ENCODE assay signal across 14 cellular contexts in the genomic region with DNA sequence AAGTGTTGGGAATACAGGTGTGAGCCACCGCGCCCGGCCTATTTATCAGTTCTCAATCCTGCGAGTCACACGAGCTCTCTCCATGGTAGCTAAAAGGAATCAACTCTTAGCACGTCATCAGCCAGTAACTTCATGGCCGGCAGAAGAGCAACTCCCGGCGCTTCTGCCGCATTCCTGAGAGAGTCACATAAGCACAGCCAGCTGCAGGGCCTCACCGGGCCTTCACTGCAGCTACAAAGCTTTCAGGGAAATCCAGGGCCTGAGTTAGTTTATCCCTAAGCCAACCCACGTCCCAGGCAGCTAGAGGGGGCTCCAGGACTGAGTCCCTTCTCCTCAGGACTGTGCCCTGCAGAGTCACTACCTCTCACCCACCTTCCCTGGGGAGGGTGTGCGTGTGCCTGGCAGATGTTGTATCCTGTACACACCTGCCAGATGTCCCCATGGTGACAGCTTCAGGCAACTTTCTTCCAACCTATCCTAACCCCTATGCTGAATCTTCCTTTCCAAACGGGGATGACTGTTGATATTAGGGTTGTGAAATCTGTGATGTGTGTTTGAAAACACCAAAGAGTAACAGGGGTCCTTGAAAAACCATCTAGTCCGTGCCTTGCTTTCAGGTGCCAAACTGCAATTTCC. TPM values are rescaled to one million over a fixed set of nuclear protein-coding genes. Genes with fewer than 3 reads are reported as not detected.
DNase-seq lines count a peak whose midpoint lies in the region; ATAC-seq and TF ChIP-seq lines count a peak whose summit lies in the region.
"Had no signal": no experiment of that assay in that cellular context is flagged by ENCODE, and none has a peak within 500 bp of the region (broad histone marks: within the 10 kb centered on the region; RNA-seq: fewer than 3 reads in every experiment).

No MANE protein-coding gene starts in this region.

- TF ChIP-seq CTCF in gastroesophageal sphincter (IDR thresholded peaks at IDR 0.05) (peak in 2 of 4 experiments; percentile 33 to 54), psoas muscle (IDR thresholded peaks at IDR 0.05) (no peak), A673 (conservative IDR thresholded peaks at IDR 0.05; ENCODE audit: low read depth, low read length) (no peak)

- TF ChIP-seq POLR2A in gastroesophageal sphincter (IDR thresholded peaks at IDR 0.05) = no peak

- 50 to 79% methylated on average over 2 to 6 of the region's 15 CpGs for WGBS in gastroesophageal sphincter (ENCODE audit: low coverage in 1 of 2), 2 donors
- 75 to 85% (median 79%) methylated on average over 15 of the region's 15 CpGs for WGBS in psoas muscle, 3 donors

- H3K27me3 Mint-ChIP-seq in T-helper 17 cell = no peaks in the 10 kb centered on the region
- H3K27me3 Mint-ChIP-seq in activated CD4-positive, alpha-beta memory T cell treated with anti-CD3 and anti-CD28 coated beads, Interleukin-2, amount 10 ng/mL, durations not matched to agents 7 days and 5 days = no peaks in the 10 kb centered on the region
- H3K27me3 Mint-ChIP-seq: naive thymus-derived CD4-positive, alpha-beta T cell had no signal

- peak overlapping the region in 3 of 4 donors; percentile 47 to 75 (median 75) for H3K27ac ChIP-seq in gastroesophageal sphincter
- H3K27ac ChIP-seq in psoas muscle = peak overlapping the region; percentile 90
- no peak overlapping the region for H3K27ac ChIP-seq in A673 (ENCODE audit: low read depth, low read length, poor library complexity, severe bottlenecking)

- no peaks in the 10 kb centered on the region for H3K9me3 Mint-ChIP-seq in activated CD4-positive, alpha-beta memory T cell treated with anti-CD3 and anti-CD28 coated beads, Interleukin-2, amount 10 ng/mL, durations not matched to agents 7 days and 5 days
- H3K9me3 Mint-ChIP-seq: activated T-helper 1 cell treated with anti-CD3 and anti-CD28 coated beads, Interleukin-12 subunit alpha, Interleukin-12 subunit beta, Interleukin-2, Interleukin-4 antibody, amounts not matched to agents 30 ng/mL and 10 ng/mL and 1 ng/mL, durations not matched to agents 14 hours and 24 hours and 36 hours; naive thymus-derived CD4-positive, alpha-beta T cell had no signal

- CTCF ChIA-PET in A673 (lab: Charles Lee) = no interaction called here
- CTCF ChIA-PET in activated CD4-positive, alpha-beta memory T cell treated with anti-CD3 and anti-CD28 coated beads, Interleukin-2, amount 10 ng/mL, durations not matched to agents 7 days and 5 days (lab: Charles Lee) = interaction anchor here (1.3 to 2.9 kb wide), 3 partner anchors 8 to 187 kb away, joined by 3 to 14 read pairs (median 3); no protein-coding TSS in a partner anchor

- ATAC-seq in T-helper 17 cell (no peak), gastroesophageal sphincter (peak; percentile 59), psoas muscle (no peak), GM21360 (IDR thresholded peaks at IDR 0.05; ENCODE audit: unreplicated experiment) (no peak)
- ATAC-seq: naive thymus-derived CD4-positive, alpha-beta T cell had no signal

- H3K4me1 ChIP-seq in gastroesophageal sphincter (peaks cover 9 to 88% (median 28%) of the 10 kb centered on the region in 3 donors), psoas muscle (peaks cover 63% of the 10 kb centered on the region), A673 (ENCODE audit: insufficient read depth, low read length, poor library complexity, severe bottlenecking) (no peaks in the 10 kb centered on the region)

- BruUV-seq in A673 (replicated peaks; lab: Mats Ljungman, UMichigan) = no TSS peak

- H3K27ac Mint-ChIP-seq in T-helper 17 cell = peak overlapping the region; percentile 39
- no peak overlapping the region for H3K27ac Mint-ChIP-seq in activated CD4-positive, alpha-beta memory T cell treated with anti-CD3 and anti-CD28 coated beads, Interleukin-2, amount 10 ng/mL, durations not matched to agents 7 days and 5 days
- H3K27ac Mint-ChIP-seq: activated T-helper 1 cell treated with anti-CD3 and anti-CD28 coated beads, Interleukin-12 subunit alpha, Interleukin-12 subunit beta, Interleukin-2, Interleukin-4 antibody, amounts not matched to agents 30 ng/mL and 10 ng/mL and 1 ng/mL, durations not matched to agents 14 hours and 24 hours and 36 hours had no signal

- POLR2A ChIA-PET in A673 (lab: Charles Lee; ENCODE audit: low non-redundant PET) = no interaction called here
- POLR2A ChIA-PET in activated CD4-positive, alpha-beta memory T cell treated with anti-CD3 and anti-CD28 coated beads, Interleukin-2, amount 10 ng/mL, durations not matched to agents 7 days and 5 days (lab: Charles Lee) = no interaction called here

- H3K4me3 Mint-ChIP-seq in T-helper 17 cell = no peak overlapping the region
- H3K4me3 Mint-ChIP-seq in activated CD4-positive, alpha-beta memory T cell treated with anti-CD3 and anti-CD28 coated beads, Interleukin-2, amount 10 ng/mL, durations not matched to agents 7 days and 5 days = no peak overlapping the region
- H3K4me3 Mint-ChIP-seq: activated T-helper 1 cell treated with anti-CD3 and anti-CD28 coated beads, Interleukin-12 subunit alpha, Interleukin-12 subunit beta, Interleukin-2, Interleukin-4 antibody, amounts not matched to agents 30 ng/mL and 10 ng/mL and 1 ng/mL, durations not matched to agents 14 hours and 24 hours and 36 hours; naive thymus-derived CD4-positive, alpha-beta T cell had no signal

- no peak for TF ChIP-seq EP300 in gastroesophageal sphincter (IDR thresholded peaks at IDR 0.05)

- H3K4me1 Mint-ChIP-seq in T-helper 17 cell = peaks cover 19% of the 10 kb centered on the region
- no peaks in the 10 kb centered on the region for H3K4me1 Mint-ChIP-seq in activated CD4-positive, alpha-beta memory T cell treated with anti-CD3 and anti-CD28 coated beads, Interleukin-2, amount 10 ng/mL, durations not matched to agents 7 days and 5 days

- H3K27me3 ChIP-seq in gastroesophageal sphincter (no peaks in the 10 kb centered on the region), psoas muscle (ENCODE audit: insufficient read depth in 3 of 3, low read length in 2 of 3) (no peaks in the 10 kb centered on the region), A673 (replicated peaks; ENCODE audit: insufficient read depth, low read depth, low read length, poor library complexity) (no peaks in the 10 kb centered on the region)
- H3K27me3 ChIP-seq: dorsolateral prefrontal cortex had no signal

- peaks cover 0 to 6% of the 10 kb centered on the region in 2 donors for H3K36me3 ChIP-seq in gastroesophageal sphincter
- H3K36me3 ChIP-seq in psoas muscle (ENCODE audit: insufficient read depth in 1 of 2, low read depth in 1 of 2) = no peaks in the 10 kb centered on the region
- no peaks in the 10 kb centered on the region for H3K36me3 ChIP-seq in A673 (ENCODE audit: insufficient read depth, low read length, poor library complexity, severe bottlenecking)

- H3K9me3 ChIP-seq in T-helper 17 cell (ENCODE audit: control insufficient read depth, low read length, poor library complexity, severe bottlenecking) (no peaks in the 10 kb centered on the region), gastroesophageal sphincter (no peaks in the 10 kb centered on the region), psoas muscle (no peaks in the 10 kb centered on the region), A673 (ENCODE audit: low read depth, low read length, poor library complexity, severe bottlenecking) (no peaks in the 10 kb centered on the region)

- H3K36me3 Mint-ChIP-seq in T-helper 17 cell (ENCODE audit: low read depth) = peaks cover 2% of the 10 kb centered on the region
- no peaks in the 10 kb centered on the region for H3K36me3 Mint-ChIP-seq in activated CD4-positive, alpha-beta memory T cell treated with anti-CD3 and anti-CD28 coated beads, Interleukin-2, amount 10 ng/mL, durations not matched to agents 7 days and 5 days (ENCODE audit: low read depth)

- intact Hi-C loops in psoas muscle (cut with DNase I) (loop anchor here in 1 of 2 donors (5.0 kb wide), 1 partner anchor 36 kb away; no protein-coding TSS in a partner anchor), A673 (cut with micrococcal nuclease; ENCODE audit: unreplicated experiment) (no loop called here)

- H3K4me3 ChIP-seq in gastroesophageal sphincter = no peak overlapping the region
- H3K4me3 ChIP-seq in psoas muscle = no peak overlapping the region
- no peak overlapping the region for H3K4me3 ChIP-seq in A673 (ENCODE audit: low read depth, low read length, poor library complexity, severe bottlenecking)
- H3K4me3 ChIP-seq: dorsolateral prefrontal cortex had no signal

- DNase-seq in EH (ENCODE audit: low read depth) (peak; percentile 79), T-helper 17 cell (no peak), psoas muscle (no peak), A673 (ENCODE audit: low spot score) (no peak)
- no peak for DNase-seq in stimulated activated CD4-positive, alpha-beta T cell treated with anti-CD3 and anti-CD28 coated beads, Interleukin-2, amount 100 ng/mL, for 24 hours
- DNase-seq in activated CD4-positive, alpha-beta memory T cell treated with anti-CD3 and anti-CD28 coated beads, Interleukin-2, amount 10 ng/mL, durations not matched to agents 7 days and 5 days = no peak
- DNase-seq: dorsolateral prefrontal cortex; hypothalamus; naive thymus-derived CD4-positive, alpha-beta T cell; NCI-H2081; stimulated activated naive CD4-positive, alpha-beta T cell had no signal

RNA-seq across cellular contexts. Expression of a gene that starts 45.9 kb away (rescaled TPM):
- total RNA-seq in T-helper 17 cell (10 to 100 TPM; 32.1 to 39.7 TPM), gastroesophageal sphincter (10 to 100 TPM; 40.6 to 67.9 (median 49.1) TPM), psoas muscle (10 to 100 TPM; 19.7 to 36.1 (median 25.8) TPM), A673 (2021) (30.0 and 34.3 TPM in 2 replicates)
- 10 to 100 TPM; 18.4 to 25.0 (median 20.1) TPM for polyA plus RNA-seq in psoas muscle
- total RNA-seq in activated CD4-positive, alpha-beta memory T cell treated with anti-CD3 and anti-CD28 coated beads, Interleukin-2, amount 10 ng/mL, durations not matched to agents 7 days and 5 days = 10 to 100 TPM; 41.1 to 42.1 TPM
